ENCODE assay signal across 2 cellular contexts in the genomic region with DNA sequence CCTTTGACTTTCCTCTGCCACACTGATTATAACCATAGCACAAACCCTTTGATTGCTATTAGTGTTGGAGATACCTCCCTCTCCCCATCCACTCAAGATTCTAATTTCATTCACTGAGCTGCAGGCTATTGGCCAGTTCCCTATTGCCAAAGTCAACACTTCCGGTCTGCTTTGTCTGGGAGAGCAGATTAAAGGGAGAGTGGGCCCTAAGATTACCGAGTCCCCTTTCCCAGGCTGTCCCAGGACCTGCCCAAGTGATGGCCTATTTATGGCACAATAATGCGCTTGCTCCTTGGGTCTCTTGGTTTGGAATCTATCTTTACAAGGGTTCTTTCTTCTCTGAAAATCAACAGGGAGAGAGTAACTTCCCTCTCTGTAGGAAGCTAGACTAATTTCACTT.
TF ChIP-seq lines count a peak whose summit lies in the region.

No MANE protein-coding gene starts in this region.

TF ChIP-seq in SK-N-SH, 30 proteins besides CTCF, POLR2A, EP300 and RAD21:
- TF ChIP-seq, protein P1, sequence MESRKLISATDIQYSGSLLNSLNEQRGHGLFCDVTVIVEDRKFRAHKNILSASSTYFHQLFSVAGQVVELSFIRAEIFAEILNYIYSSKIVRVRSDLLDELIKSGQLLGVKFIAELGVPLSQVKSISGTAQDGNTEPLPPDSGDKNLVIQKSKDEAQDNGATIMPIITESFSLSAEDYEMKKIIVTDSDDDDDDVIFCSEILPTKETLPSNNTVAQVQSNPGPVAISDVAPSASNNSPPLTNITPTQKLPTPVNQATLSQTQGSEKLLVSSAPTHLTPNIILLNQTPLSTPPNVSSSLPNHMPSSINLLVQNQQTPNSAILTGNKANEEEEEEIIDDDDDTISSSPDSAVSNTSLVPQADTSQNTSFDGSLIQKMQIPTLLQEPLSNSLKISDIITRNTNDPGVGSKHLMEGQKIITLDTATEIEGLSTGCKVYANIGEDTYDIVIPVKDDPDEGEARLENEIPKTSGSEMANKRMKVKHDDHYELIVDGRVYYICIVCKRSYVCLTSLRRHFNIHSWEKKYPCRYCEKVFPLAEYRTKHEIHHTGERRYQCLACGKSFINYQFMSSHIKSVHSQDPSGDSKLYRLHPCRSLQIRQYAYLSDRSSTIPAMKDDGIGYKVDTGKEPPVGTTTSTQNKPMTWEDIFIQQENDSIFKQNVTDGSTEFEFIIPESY (IDR thresholded peaks at IDR 0.05; ENCODE audit: borderline replicate concordance, low read depth): no peak
- no peak for TF ChIP-seq SIN3A (IDR thresholded peaks at IDR 0.05; ENCODE audit: borderline replicate concordance, low read depth, low read length)
- TF ChIP-seq SMC3 (IDR thresholded peaks at IDR 0.05; ENCODE audit: low read depth, low read length): no peak
- no peak for TF ChIP-seq NRF1 (IDR thresholded peaks at IDR 0.05; ENCODE audit: low read depth, low read length)
- TF ChIP-seq GABPA (IDR thresholded peaks at IDR 0.05; ENCODE audit: low read depth): no peak
- no peak for TF ChIP-seq TAF1 (IDR thresholded peaks at IDR 0.05; ENCODE audit: borderline replicate concordance, low read depth, low read length)
- TF ChIP-seq TCF12 (IDR thresholded peaks at IDR 0.05): no peak
- TF ChIP-seq, protein P2, sequence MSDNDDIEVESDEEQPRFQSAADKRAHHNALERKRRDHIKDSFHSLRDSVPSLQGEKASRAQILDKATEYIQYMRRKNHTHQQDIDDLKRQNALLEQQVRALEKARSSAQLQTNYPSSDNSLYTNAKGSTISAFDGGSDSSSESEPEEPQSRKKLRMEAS (IDR thresholded peaks at IDR 0.05; ENCODE audit: low read depth): no peak
- TF ChIP-seq YY1 (IDR thresholded peaks at IDR 0.05; ENCODE audit: low read depth): no peak
- TF ChIP-seq, protein P3, sequence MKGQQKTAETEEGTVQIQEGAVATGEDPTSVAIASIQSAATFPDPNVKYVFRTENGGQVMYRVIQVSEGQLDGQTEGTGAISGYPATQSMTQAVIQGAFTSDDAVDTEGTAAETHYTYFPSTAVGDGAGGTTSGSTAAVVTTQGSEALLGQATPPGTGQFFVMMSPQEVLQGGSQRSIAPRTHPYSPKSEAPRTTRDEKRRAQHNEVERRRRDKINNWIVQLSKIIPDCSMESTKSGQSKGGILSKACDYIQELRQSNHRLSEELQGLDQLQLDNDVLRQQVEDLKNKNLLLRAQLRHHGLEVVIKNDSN (IDR thresholded peaks at IDR 0.05; ENCODE audit: borderline replicate concordance, low read depth): no peak
- TF ChIP-seq JUND (IDR thresholded peaks at IDR 0.05): no peak
- TF ChIP-seq, protein P4, sequence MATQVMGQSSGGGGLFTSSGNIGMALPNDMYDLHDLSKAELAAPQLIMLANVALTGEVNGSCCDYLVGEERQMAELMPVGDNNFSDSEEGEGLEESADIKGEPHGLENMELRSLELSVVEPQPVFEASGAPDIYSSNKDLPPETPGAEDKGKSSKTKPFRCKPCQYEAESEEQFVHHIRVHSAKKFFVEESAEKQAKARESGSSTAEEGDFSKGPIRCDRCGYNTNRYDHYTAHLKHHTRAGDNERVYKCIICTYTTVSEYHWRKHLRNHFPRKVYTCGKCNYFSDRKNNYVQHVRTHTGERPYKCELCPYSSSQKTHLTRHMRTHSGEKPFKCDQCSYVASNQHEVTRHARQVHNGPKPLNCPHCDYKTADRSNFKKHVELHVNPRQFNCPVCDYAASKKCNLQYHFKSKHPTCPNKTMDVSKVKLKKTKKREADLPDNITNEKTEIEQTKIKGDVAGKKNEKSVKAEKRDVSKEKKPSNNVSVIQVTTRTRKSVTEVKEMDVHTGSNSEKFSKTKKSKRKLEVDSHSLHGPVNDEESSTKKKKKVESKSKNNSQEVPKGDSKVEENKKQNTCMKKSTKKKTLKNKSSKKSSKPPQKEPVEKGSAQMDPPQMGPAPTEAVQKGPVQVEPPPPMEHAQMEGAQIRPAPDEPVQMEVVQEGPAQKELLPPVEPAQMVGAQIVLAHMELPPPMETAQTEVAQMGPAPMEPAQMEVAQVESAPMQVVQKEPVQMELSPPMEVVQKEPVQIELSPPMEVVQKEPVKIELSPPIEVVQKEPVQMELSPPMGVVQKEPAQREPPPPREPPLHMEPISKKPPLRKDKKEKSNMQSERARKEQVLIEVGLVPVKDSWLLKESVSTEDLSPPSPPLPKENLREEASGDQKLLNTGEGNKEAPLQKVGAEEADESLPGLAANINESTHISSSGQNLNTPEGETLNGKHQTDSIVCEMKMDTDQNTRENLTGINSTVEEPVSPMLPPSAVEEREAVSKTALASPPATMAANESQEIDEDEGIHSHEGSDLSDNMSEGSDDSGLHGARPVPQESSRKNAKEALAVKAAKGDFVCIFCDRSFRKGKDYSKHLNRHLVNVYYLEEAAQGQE (IDR thresholded peaks at IDR 0.05; ENCODE audit: low read depth, low read length): no peak
- TF ChIP-seq, protein P5, sequence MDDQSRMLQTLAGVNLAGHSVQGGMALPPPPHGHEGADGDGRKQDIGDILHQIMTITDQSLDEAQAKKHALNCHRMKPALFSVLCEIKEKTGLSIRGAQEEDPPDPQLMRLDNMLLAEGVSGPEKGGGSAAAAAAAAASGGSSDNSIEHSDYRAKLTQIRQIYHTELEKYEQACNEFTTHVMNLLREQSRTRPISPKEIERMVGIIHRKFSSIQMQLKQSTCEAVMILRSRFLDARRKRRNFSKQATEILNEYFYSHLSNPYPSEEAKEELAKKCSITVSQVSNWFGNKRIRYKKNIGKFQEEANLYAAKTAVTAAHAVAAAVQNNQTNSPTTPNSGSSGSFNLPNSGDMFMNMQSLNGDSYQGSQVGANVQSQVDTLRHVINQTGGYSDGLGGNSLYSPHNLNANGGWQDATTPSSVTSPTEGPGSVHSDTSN (IDR thresholded peaks at IDR 0.05): no peak
- TF ChIP-seq NFIC (IDR thresholded peaks at IDR 0.05; ENCODE audit: borderline replicate concordance): no peak
- no peak for TF ChIP-seq MEF2A (IDR thresholded peaks at IDR 0.05; ENCODE audit: borderline replicate concordance, low read depth)

TF ChIP-seq in SK-N-SH treated with all-trans-retinoic acid at 6 μM for 48 hours, 23 proteins besides CTCF, POLR2A, EP300 and RAD21:
- no peak for TF ChIP-seq OSR1 (CRISPR knock-in tag; IDR thresholded peaks at IDR 0.05)
